In genomic region chr11:102256251-102256650, GRCh38 we compare ENCODE assay signal across 14 cellular contexts.
DNase-seq lines count a peak whose midpoint lies in the region; ATAC-seq and TF ChIP-seq lines count a peak whose summit lies in the region.
"Had no signal": no experiment of that assay in that cellular context is flagged by ENCODE, and none has a peak within 500 bp of the region (broad histone marks: within the 10 kb centered on the region; RNA-seq: fewer than 3 reads in every experiment).

No MANE protein-coding gene starts in this region.

- intact Hi-C loops in prostate gland (cut with DNase I): no loop called here

- H3K27me3 ChIP-seq in SK-N-SH (ENCODE audit: insufficient read depth) (no peaks in the 10 kb centered on the region), esophagus (ENCODE audit: control insufficient read depth in 1 of 2, insufficient read depth in 2 of 2, low read length in 2 of 2) (no peaks in the 10 kb centered on the region), prostate gland (replicated peaks; ENCODE audit: insufficient read depth) (no peaks in the 10 kb centered on the region), Peyer's patch (no peaks in the 10 kb centered on the region)
- H3K27me3 ChIP-seq: right atrium auricular region had no signal

- no peak overlapping the region for H3K4me3 ChIP-seq in SK-N-SH (ENCODE audit: low read depth in 2 of 2, low read length in 1 of 2)
- H3K4me3 ChIP-seq in esophagus (ENCODE audit: low read depth in 1 of 2, low read length in 2 of 2): no peak overlapping the region
- H3K4me3 ChIP-seq in prostate gland: no peak overlapping the region
- no peak overlapping the region for H3K4me3 ChIP-seq in Peyer's patch
- H3K4me3 ChIP-seq: right atrium auricular region had no signal

- TF ChIP-seq POLR2A in prostate gland (IDR thresholded peaks at IDR 0.05): no peak
- TF ChIP-seq POLR2A in Peyer's patch (IDR thresholded peaks at IDR 0.05): no peak

- peaks cover 0 to 11% of the 10 kb centered on the region in 2 experiments; a peak in 1 of 4 replicates for H3K4me1 ChIP-seq in SK-N-SH (ENCODE audit: control insufficient read depth in 1 of 2, insufficient read depth in 2 of 2, low read depth in 1 of 2, low read length in 1 of 2)
- peaks cover 0 to 1% of the 10 kb centered on the region in 2 donors for H3K4me1 ChIP-seq in esophagus (ENCODE audit: control insufficient read depth in 2 of 2, insufficient read depth in 2 of 2, low read length in 1 of 2)
- H3K4me1 ChIP-seq in prostate gland (replicated peaks): no peaks in the 10 kb centered on the region
- peaks cover 0 to 8% (median 0%) of the 10 kb centered on the region in 4 donors for H3K4me1 ChIP-seq in Peyer's patch
- H3K4me1 ChIP-seq: right atrium auricular region had no signal

- H3K36me3 ChIP-seq in SK-N-SH (replicated peaks in 1 of 2; ENCODE audit: control insufficient read depth in 1 of 2, insufficient read depth in 2 of 2, low read length in 1 of 2) (no peaks in the 10 kb centered on the region), esophagus (ENCODE audit: control insufficient read depth in 2 of 2, insufficient read depth in 2 of 2, low read length in 1 of 2) (no peaks in the 10 kb centered on the region), prostate gland (no peaks in the 10 kb centered on the region), Peyer's patch (no peaks in the 10 kb centered on the region)
- H3K36me3 ChIP-seq: right atrium auricular region had no signal

- POLR2A ChIA-PET in SK-N-SH (lab: Yijun Ruan, JAX): no interaction called here

- DNase-seq in HCEC 1CT (peak; percentile 47), SK-N-SH (no peak), prostate gland (ENCODE audit: low spot score) (peak; percentile 50), Peyer's patch (no peak)
- DNase-seq: activated CD8-positive, alpha-beta memory T cell treated with anti-CD3 and anti-CD28 coated beads, Interleukin-2, amount 50 U/mL, for 48 hours; activated naive CD8-positive, alpha-beta T cell treated with anti-CD3 and anti-CD28 coated beads, Interleukin-2, amount 50 U/mL, for 24 hours; CD4-positive, alpha-beta T cell; effector memory CD8-positive, alpha-beta T cell; NCI-H510A had no signal

- H3F3A ChIP-seq in SK-N-SH (replicated peaks; ENCODE audit: insufficient read depth): no peaks in the 10 kb centered on the region

- WGBS in SK-N-SH (ENCODE audit: low lambda C conversion rate): 58% methylated on average over 4 of the region's 4 CpGs
- 47 to 69% methylated on average over 4 of the region's 4 CpGs for WGBS in esophagus, 2 donors
- WGBS in prostate gland: 38% methylated on average over 4 of the region's 4 CpGs

- CTCF ChIA-PET in SK-N-SH (lab: Yijun Ruan, JAX): interaction anchor here (1.3 kb wide), 1 partner anchor 21 kb away, joined by 3 read pairs; no protein-coding TSS in a partner anchor

- no peaks in the 10 kb centered on the region for H4K20me1 ChIP-seq in SK-N-SH (ENCODE audit: insufficient read depth)

- no peaks in the 10 kb centered on the region for H3K9me2 ChIP-seq in SK-N-SH

- no peaks in the 10 kb centered on the region for H3K79me2 ChIP-seq in SK-N-SH (ENCODE audit: insufficient read depth)

- H2AFZ ChIP-seq in SK-N-SH (ENCODE audit: low read depth): peak overlapping the region; percentile 75; the same call in 1 of the 2 replicates

- ATAC-seq in GM18867 (IDR thresholded peaks at IDR 0.05; ENCODE audit: unreplicated experiment): no peak
- ATAC-seq in HG02610 (IDR thresholded peaks at IDR 0.05; ENCODE audit: unreplicated experiment): no peak
- ATAC-seq in GM21381 (IDR thresholded peaks at IDR 0.05; ENCODE audit: unreplicated experiment): no peak
- ATAC-seq: activated naive CD8-positive, alpha-beta T cell treated with anti-CD3 and anti-CD28 coated beads, Interleukin-2, amount 50 U/mL, for 24 hours; effector memory CD8-positive, alpha-beta T cell had no signal

- H3K9me3 ChIP-seq in SK-N-SH: no peaks in the 10 kb centered on the region
- H3K9me3 ChIP-seq in esophagus (ENCODE audit: control insufficient read depth in 2 of 2, insufficient read depth in 1 of 2, low read depth in 1 of 2, low read length in 1 of 2): no peaks in the 10 kb centered on the region
- H3K9me3 ChIP-seq in prostate gland: no peaks in the 10 kb centered on the region
- H3K9me3 ChIP-seq in Peyer's patch: no peaks in the 10 kb centered on the region
- H3K9me3 ChIP-seq: right atrium auricular region had no signal

- H3K9ac ChIP-seq in SK-N-SH: no peak overlapping the region

- H3K27ac ChIP-seq in SK-N-SH (ENCODE audit: low read depth in 2 of 2, low read length in 1 of 2) (peak overlapping the region in 1 of 2 experiments; percentile 58; a peak in 2 of 4 replicates), esophagus (ENCODE audit: low read depth in 2 of 2, low read length in 1 of 2) (peak overlapping the region; percentile 33 to 77), prostate gland (no peak overlapping the region), Peyer's patch (no peak overlapping the region)
- H3K27ac ChIP-seq: right atrium auricular region had no signal

- H3K4me2 ChIP-seq in SK-N-SH: no peak overlapping the region

- TF ChIP-seq RAD21 in SK-N-SH (IDR thresholded peaks at IDR 0.05; ENCODE audit: low read length): no peak

- 0 out of 4 replicates have a peak, but pooled peaks of 1 of the 2 experiments have one; percentile 14 for TF ChIP-seq EP300 in SK-N-SH (IDR thresholded peaks at IDR 0.05; ENCODE audit: borderline replicate concordance in 1 of 2, low read depth in 1 of 2, low read length in 1 of 2)

- no peak for TF ChIP-seq CTCF in SK-N-SH (IDR thresholded peaks at IDR 0.05)
- TF ChIP-seq CTCF in prostate gland (IDR thresholded peaks at IDR 0.05): no peak
- TF ChIP-seq CTCF in Peyer's patch (IDR thresholded peaks at IDR 0.05): no peak

TF ChIP-seq in SK-N-SH, 30 proteins besides CTCF, POLR2A, EP300 and RAD21 (continues in another document):
- no peak for TF ChIP-seq ELF1 (IDR thresholded peaks at IDR 0.05)
- peak; percentile 64 for TF ChIP-seq MAX (IDR thresholded peaks at IDR 0.05; ENCODE audit: low read depth)
- TF ChIP-seq EZH2phosphoT487 (IDR thresholded peaks at IDR 0.05; ENCODE audit: borderline replicate concordance, low read depth): no peak
- no peak for TF ChIP-seq POLR2AphosphoS5 (IDR thresholded peaks at IDR 0.05; ENCODE audit: low read depth, low read length)
- no peak for TF ChIP-seq SMC3 (IDR thresholded peaks at IDR 0.05; ENCODE audit: low read depth, low read length)
- no peak for TF ChIP-seq IRF3 (IDR thresholded peaks at IDR 0.05; ENCODE audit: low read depth, low read length)
- TF ChIP-seq JUND (IDR thresholded peaks at IDR 0.05): peak; percentile 44
- no peak for TF ChIP-seq TEAD4 (IDR thresholded peaks at IDR 0.05; ENCODE audit: borderline replicate concordance, insufficient read depth)
- TF ChIP-seq FOXM1 (IDR thresholded peaks at IDR 0.05; ENCODE audit: low read depth): 0 out of 2 replicates have a peak, but pooled peaks have one; percentile 17
- no peak for TF ChIP-seq RFX5 (IDR thresholded peaks at IDR 0.05; ENCODE audit: low read length)
- no peak for TF ChIP-seq REST (IDR thresholded peaks at IDR 0.05; ENCODE audit: low read depth, low read length)
- peak; percentile 59; the same call in 1 of the 2 replicates for TF ChIP-seq FOSL2 (IDR thresholded peaks at IDR 0.05; ENCODE audit: borderline replicate concordance, low read depth)
- peak; percentile 57 for TF ChIP-seq PBX3 (IDR thresholded peaks at IDR 0.05)
- TF ChIP-seq TCF12 (IDR thresholded peaks at IDR 0.05): peak; percentile 79

Comparison
In these comparisons a context has a peak if more than half of its experiments do, and no peak if none do; other contexts are left out.
1. DNase-seq: peak in HCEC 1CT (single experiment) and prostate gland (single experiment); none in SK-N-SH (single experiment) and Peyer's patch (0 of 3).
2. H3K27ac ChIP-seq: peak in esophagus (2 of 2); none in prostate gland (0 of 2) and Peyer's patch (0 of 4).